Comparison of ENCODE assay signal across 16 cellular contexts in genomic region chr11:8631395-8632110, GRCh38. TPM values are rescaled to one million over a fixed set of nuclear protein-coding genes. Genes with fewer than 3 reads are reported as not detected.
DNase-seq lines count a peak whose midpoint lies in the region; ATAC-seq and TF ChIP-seq lines count a peak whose summit lies in the region.
"Had no signal": no experiment of that assay in that cellular context is flagged by ENCODE, and none has a peak within 500 bp of the region (broad histone marks: within the 10 kb centered on the region; RNA-seq: fewer than 3 reads in every experiment).

No MANE protein-coding gene starts in this region.

- no peak overlapping the region for H3K4me3 Mint-ChIP-seq in MCF 10A (ENCODE audit: unreplicated experiment)
- H3K4me3 Mint-ChIP-seq: activated T-cell treated with anti-CD3 and anti-CD28 coated beads, Interleukin-2, amount 50 U/mL, for 72 hours had no signal

- ATAC-seq in GM21528 (IDR thresholded peaks at IDR 0.05; ENCODE audit: low FRiP score, unreplicated experiment) = no peak
- ATAC-seq: activated T-cell treated with anti-CD3 and anti-CD28 coated beads, Interleukin-2, amount 50 U/mL, for 72 hours had no signal

- H3K27ac Mint-ChIP-seq in MCF 10A (ENCODE audit: low read depth, unreplicated experiment) = no peak overlapping the region
- H3K27ac Mint-ChIP-seq: activated T-cell treated with anti-CD3 and anti-CD28 coated beads, Interleukin-2, amount 50 U/mL, for 72 hours had no signal

- H3K9me3 ChIP-seq in breast epithelium (peaks cover 0 to 7% of the 10 kb centered on the region in 2 donors), adipocyte (ENCODE audit: control insufficient read depth, low read length) (peaks cover 7% of the 10 kb centered on the region), testis (no peaks in the 10 kb centered on the region)
- H3K9me3 ChIP-seq: esophagus squamous epithelium, neutrophil had no signal

- H3K36me3 ChIP-seq in breast epithelium = no peaks in the 10 kb centered on the region
- peaks cover 29% of the 10 kb centered on the region for H3K36me3 ChIP-seq in adipocyte (ENCODE audit: control insufficient read depth, insufficient read depth, low read length, severe bottlenecking)
- no peaks in the 10 kb centered on the region for H3K36me3 ChIP-seq in testis (ENCODE audit: low read depth, missing control alignments)
- H3K36me3 ChIP-seq: neutrophil had no signal

- WGBS in testis, 2 donors = 72 to 75% methylated on average over 6 of the region's 6 CpGs

- CTCF ChIA-PET in MCF 10A (lab: Yijun Ruan, JAX) = interaction anchor here (0.6 to 1.7 kb wide), 8 partner anchors 10 to 332 kb away, joined by 3 to 7 read pairs (median 4); no protein-coding TSS in a partner anchor

- intact Hi-C loops in MCF 10A (cut with micrococcal nuclease) = no loop called here
- intact Hi-C loops in breast epithelium (cut with DNase I; ENCODE audit: low total_unique reads) = no loop called here
- intact Hi-C loops in testis (cut with DNase I; ENCODE audit: low total_unique reads) = no loop called here

- peaks cover 25% of the 10 kb centered on the region for H3K36me3 Mint-ChIP-seq in MCF 10A (ENCODE audit: insufficient read depth, unreplicated experiment)

- no peaks in the 10 kb centered on the region for H3K27me3 ChIP-seq in breast epithelium
- H3K27me3 ChIP-seq in adipocyte (replicated peaks; ENCODE audit: control insufficient read depth, insufficient read depth, low read length) = no peaks in the 10 kb centered on the region
- H3K27me3 ChIP-seq in testis = no peaks in the 10 kb centered on the region
- H3K27me3 ChIP-seq: esophagus squamous epithelium, neutrophil had no signal

- H3K27ac ChIP-seq in breast epithelium = no peak overlapping the region
- H3K27ac ChIP-seq in testis = no peak overlapping the region
- H3K27ac ChIP-seq: esophagus squamous epithelium, neutrophil had no signal

- TF ChIP-seq POLR2A in breast epithelium (IDR thresholded peaks at IDR 0.05) = no peak
- TF ChIP-seq POLR2A in testis (IDR thresholded peaks at IDR 0.05) = no peak

- BruUV-seq in MCF 10A (replicated peaks; lab: Mats Ljungman, UMichigan) = no TSS peak

- POLR2A ChIA-PET in MCF 10A (lab: Yijun Ruan, JAX) = interaction anchor here (0.6 to 2.3 kb wide), 4 partner anchors 28 to 173 kb away, joined by 3 to 10 read pairs (median 5); partner anchors contain the start of genes RPL27A and TRIM66

- peak; percentile 65 for DNase-seq in MCF 10A (ENCODE audit: unreplicated experiment)
- DNase-seq in breast epithelium (ENCODE audit: low spot score in 2 of 2) = no peak
- peak; percentile 84 for DNase-seq in adipocyte (ENCODE audit: low read depth)
- DNase-seq in foreskin fibroblast = peak; percentile 79 to 92
- DNase-seq in testis = peak; percentile 57
- DNase-seq in DMS153 (lab: John Stamatoyannopoulos, UW) = no peak
- no peak for DNase-seq in hypothalamus (lab: John Stamatoyannopoulos, UW)
- DNase-seq: activated T-cell treated with anti-CD3 and anti-CD28 coated beads, Interleukin-2, amount 50 U/mL, for 72 hours; central memory CD4-positive, alpha-beta T cell; DND-41; esophagus squamous epithelium; left cardiac atrium; NCI-H345 had no signal

- H3K4me1 ChIP-seq in breast epithelium (no peaks in the 10 kb centered on the region), adipocyte (ENCODE audit: control insufficient read depth, insufficient read depth, low read length) (peaks cover 11% of the 10 kb centered on the region), testis (no peaks in the 10 kb centered on the region)
- H3K4me1 ChIP-seq: esophagus squamous epithelium had no signal

- peaks cover 17% of the 10 kb centered on the region for H3K4me1 Mint-ChIP-seq in MCF 10A (ENCODE audit: insufficient read depth, unreplicated experiment)

- H3K9ac ChIP-seq in adipocyte (ENCODE audit: low read length) = no peak overlapping the region

- H3K27me3 Mint-ChIP-seq in MCF 10A (ENCODE audit: insufficient read depth, unreplicated experiment) = no peaks in the 10 kb centered on the region

- H3K9me3 Mint-ChIP-seq in MCF 10A (ENCODE audit: unreplicated experiment) = no peaks in the 10 kb centered on the region

- TF ChIP-seq CTCF in MCF 10A (IDR thresholded peaks at IDR 0.05; ENCODE audit: unreplicated experiment) = no peak
- no peak for TF ChIP-seq CTCF in breast epithelium (IDR thresholded peaks at IDR 0.05)
- no peak for TF ChIP-seq CTCF in foreskin fibroblast (IDR thresholded peaks at IDR 0.05; ENCODE audit: low read depth, low read length)
- no peak for TF ChIP-seq CTCF in testis (IDR thresholded peaks at IDR 0.05)

- H3K4me3 ChIP-seq in breast epithelium = no peak overlapping the region
- H3K4me3 ChIP-seq in adipocyte (ENCODE audit: low read length) = no peak overlapping the region
- no peak overlapping the region for H3K4me3 ChIP-seq in foreskin fibroblast (ENCODE audit: low read depth in 1 of 2, low read length in 2 of 2)
- no peak overlapping the region for H3K4me3 ChIP-seq in testis
- H3K4me3 ChIP-seq: esophagus squamous epithelium had no signal

RNA-seq across cellular contexts. Expression of gene STK33, which starts 37.5 kb away (rescaled TPM):
- total RNA-seq in MCF 10A (2022) = 0.20 and 0.58 TPM in 2 replicates
- 1 to 10 TPM in 2 of 3 donors, under 1 TPM in 1; 0.33 to 2.4 (median 1.2) TPM for total RNA-seq in breast epithelium
- total RNA-seq in testis = 10 to 100 TPM; 36.6 to 49.9 TPM
- polyA plus RNA-seq in testis (ENCODE audit: insufficient read depth, low read depth, low replicate concordance) = 101 TPM
- total RNA-seq: SK-MEL-5 had no signal

RNA-seq across cellular contexts. Expression of gene TRIM66, which starts 50.9 kb away (rescaled TPM):
- total RNA-seq in MCF 10A (2022) (27.3 and 27.4 TPM in 2 replicates), breast epithelium (10 to 100 TPM in 2 of 3 donors, 1 to 10 TPM in 1; 6.6 to 12.7 (median 11.5) TPM), testis (10 to 100 TPM; 37.4 to 49.6 TPM)
- 49.2 TPM for polyA plus RNA-seq in testis (ENCODE audit: insufficient read depth, low read depth, low replicate concordance)

RNA-seq across cellular contexts. Expression of gene RPL27A, which starts 51.0 kb away (rescaled TPM):
- total RNA-seq in MCF 10A (2022) (1,377 TPM in 2 replicates), breast epithelium (1,000 to 10,000 TPM in 2 of 3 donors, 100 to 1,000 TPM in 1; 907 to 1,119 (median 1,000) TPM), testis (100 to 1,000 TPM; 340 to 586 TPM)
- 1,052 TPM for polyA plus RNA-seq in testis (ENCODE audit: insufficient read depth, low read depth, low replicate concordance)

Comparison
In these comparisons a context has a peak if more than half of its experiments do, and no peak if none do; other contexts are left out.
1. DNase-seq: peak in MCF 10A (single experiment), adipocyte (single experiment), foreskin fibroblast (2 of 2) and testis (single experiment); none in breast epithelium (0 of 2), DMS153 (single experiment) and hypothalamus (0 of 51).
2. RNA of gene STK33, which starts 37.5 kb away (total RNA-seq): 36.6 to 49.9 TPM in testis; 0.33 to 2.4 TPM in breast epithelium and 0.20 to 0.58 TPM in MCF 10A; every median in the first group is over 10 times any median in the second.